1 cellular context compared by ENCODE assay signal in the genomic region with DNA sequence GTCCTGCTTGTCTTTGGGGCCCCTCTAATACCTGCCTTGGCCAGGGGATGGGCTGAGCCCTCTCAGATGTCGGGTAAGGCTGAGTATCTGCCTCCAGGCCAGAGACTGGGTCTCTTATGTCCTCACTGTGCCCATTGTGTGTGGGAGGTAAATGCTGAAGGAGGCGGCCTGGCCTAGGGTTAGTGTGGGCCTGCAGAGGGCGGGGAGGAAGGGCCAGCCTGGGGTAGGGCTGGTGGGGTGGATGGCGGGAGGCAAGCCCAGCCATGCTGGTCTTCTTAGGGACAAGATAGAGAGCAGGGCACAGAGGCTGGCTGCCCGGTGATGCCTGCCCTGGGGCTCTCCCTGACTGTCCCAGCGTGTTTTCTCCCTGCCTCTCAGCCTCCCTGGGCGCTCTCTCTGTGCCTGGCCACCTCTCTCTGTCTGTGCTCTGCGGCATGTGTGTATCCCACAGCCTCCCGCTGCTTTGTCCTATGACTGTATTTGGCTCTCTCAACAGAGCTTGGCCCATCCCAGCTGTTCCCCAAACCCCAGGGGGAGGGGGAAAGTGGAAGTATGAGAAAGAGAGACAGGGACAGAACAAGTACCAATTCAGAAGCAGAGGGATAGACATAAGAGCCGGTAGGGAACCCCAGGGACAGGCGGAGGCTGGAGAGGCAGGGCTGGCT.
TF ChIP-seq lines count a peak whose summit lies in the region.

No MANE protein-coding gene starts in this region.

TF ChIP-seq in GM23338, 12 proteins besides CTCF, POLR2A, EP300 and RAD21 (continued from another document):
- TF ChIP-seq EZH2phosphoT487 (IDR thresholded peaks at IDR 0.05; ENCODE audit: unreplicated experiment), result no peak
- TF ChIP-seq, protein P1, sequence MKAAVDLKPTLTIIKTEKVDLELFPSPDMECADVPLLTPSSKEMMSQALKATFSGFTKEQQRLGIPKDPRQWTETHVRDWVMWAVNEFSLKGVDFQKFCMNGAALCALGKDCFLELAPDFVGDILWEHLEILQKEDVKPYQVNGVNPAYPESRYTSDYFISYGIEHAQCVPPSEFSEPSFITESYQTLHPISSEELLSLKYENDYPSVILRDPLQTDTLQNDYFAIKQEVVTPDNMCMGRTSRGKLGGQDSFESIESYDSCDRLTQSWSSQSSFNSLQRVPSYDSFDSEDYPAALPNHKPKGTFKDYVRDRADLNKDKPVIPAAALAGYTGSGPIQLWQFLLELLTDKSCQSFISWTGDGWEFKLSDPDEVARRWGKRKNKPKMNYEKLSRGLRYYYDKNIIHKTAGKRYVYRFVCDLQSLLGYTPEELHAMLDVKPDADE (IDR thresholded peaks at IDR 0.05), result no peak
- TF ChIP-seq CREB1 (CRISPR knock-in tag; IDR thresholded peaks at IDR 0.05; ENCODE audit: low read depth), result no peak
- TF ChIP-seq EZH2 (IDR thresholded peaks at IDR 0.05; ENCODE audit: low read depth, unreplicated experiment), result no peak
- no peak for TF ChIP-seq STAT1 (IDR thresholded peaks at IDR 0.05; ENCODE audit: unreplicated experiment)
- TF ChIP-seq, protein P2, sequence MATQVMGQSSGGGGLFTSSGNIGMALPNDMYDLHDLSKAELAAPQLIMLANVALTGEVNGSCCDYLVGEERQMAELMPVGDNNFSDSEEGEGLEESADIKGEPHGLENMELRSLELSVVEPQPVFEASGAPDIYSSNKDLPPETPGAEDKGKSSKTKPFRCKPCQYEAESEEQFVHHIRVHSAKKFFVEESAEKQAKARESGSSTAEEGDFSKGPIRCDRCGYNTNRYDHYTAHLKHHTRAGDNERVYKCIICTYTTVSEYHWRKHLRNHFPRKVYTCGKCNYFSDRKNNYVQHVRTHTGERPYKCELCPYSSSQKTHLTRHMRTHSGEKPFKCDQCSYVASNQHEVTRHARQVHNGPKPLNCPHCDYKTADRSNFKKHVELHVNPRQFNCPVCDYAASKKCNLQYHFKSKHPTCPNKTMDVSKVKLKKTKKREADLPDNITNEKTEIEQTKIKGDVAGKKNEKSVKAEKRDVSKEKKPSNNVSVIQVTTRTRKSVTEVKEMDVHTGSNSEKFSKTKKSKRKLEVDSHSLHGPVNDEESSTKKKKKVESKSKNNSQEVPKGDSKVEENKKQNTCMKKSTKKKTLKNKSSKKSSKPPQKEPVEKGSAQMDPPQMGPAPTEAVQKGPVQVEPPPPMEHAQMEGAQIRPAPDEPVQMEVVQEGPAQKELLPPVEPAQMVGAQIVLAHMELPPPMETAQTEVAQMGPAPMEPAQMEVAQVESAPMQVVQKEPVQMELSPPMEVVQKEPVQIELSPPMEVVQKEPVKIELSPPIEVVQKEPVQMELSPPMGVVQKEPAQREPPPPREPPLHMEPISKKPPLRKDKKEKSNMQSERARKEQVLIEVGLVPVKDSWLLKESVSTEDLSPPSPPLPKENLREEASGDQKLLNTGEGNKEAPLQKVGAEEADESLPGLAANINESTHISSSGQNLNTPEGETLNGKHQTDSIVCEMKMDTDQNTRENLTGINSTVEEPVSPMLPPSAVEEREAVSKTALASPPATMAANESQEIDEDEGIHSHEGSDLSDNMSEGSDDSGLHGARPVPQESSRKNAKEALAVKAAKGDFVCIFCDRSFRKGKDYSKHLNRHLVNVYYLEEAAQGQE (IDR thresholded peaks at IDR 0.05; ENCODE audit: unreplicated experiment), result no peak
- no peak for TF ChIP-seq NANOG (IDR thresholded peaks at IDR 0.05; ENCODE audit: borderline replicate concordance)
